Comparison of ENCODE assay signal across 8 cellular contexts in genomic region chr11:78022397-78023396, GRCh38. TPM values are rescaled to one million over a fixed set of nuclear protein-coding genes. Genes with fewer than 3 reads are reported as not detected.
DNase-seq lines count a peak whose midpoint lies in the region; ATAC-seq, FAIRE-seq and TF ChIP-seq lines count a peak whose summit lies in the region.

Gene KCTD14, minus strand, starts transcription at chr11:78023276. Its CDS starts 27 bp downstream, at chr11:78023249.

- H3K36me3 ChIP-seq in smooth muscle cell (ENCODE audit: low read depth) = no peaks in the 10 kb centered on the region

- H3K27me3 Mint-ChIP-seq in WTC11 (ENCODE audit: low read depth) = no peaks in the 10 kb centered on the region; the same call in 1 of the 2 replicates

- TF ChIP-seq CTCF in WTC11 (IDR thresholded peaks at IDR 0.05) = no peak
- no peak for TF ChIP-seq CTCF in smooth muscle cell (IDR thresholded peaks at IDR 0.05; ENCODE audit: borderline replicate concordance, insufficient read depth, poor library complexity, severe bottlenecking)

- 8% methylated on average over 37 of the region's 37 CpGs for WGBS in smooth muscle cell (ENCODE audit: low lambda C conversion rate)

- DNase-seq in HTR-8/SVneo (ENCODE audit: insufficient read length, low spot score) (peak; percentile 62), WTC11 (ENCODE audit: low spot score) (peak; percentile 72), hepatic stellate cell (ENCODE audit: low spot score) (peak; percentile 56), smooth muscle cell (lab: John Stamatoyannopoulos, UW; ENCODE audit: unreplicated experiment) (no peak), NCI-H2171 treated with DMSO at 0.1 percent for 48 hours (lab: John Stamatoyannopoulos, UW) (no peak)
- DNase-seq in activated CD4-positive, alpha-beta T cell treated with anti-CD3 and anti-CD28 coated beads, Interleukin-2, amount 50 U/mL, for 1 hour = no peak
- DNase-seq in activated CD4-positive, CD25-positive, alpha-beta regulatory T cell (lab: John Stamatoyannopoulos, UW) = no peak

- H3F3A ChIP-seq in smooth muscle cell (ENCODE audit: low read depth) = no peaks in the 10 kb centered on the region

- peak within 1 kb of the TSS; percentile 69 for H2AFZ ChIP-seq in smooth muscle cell (ENCODE audit: low read depth)

- ATAC-seq in WTC11 (peak; percentile 91), HG03460 (IDR thresholded peaks at IDR 0.05; ENCODE audit: unreplicated experiment) (no peak)

- H3K4me3 ChIP-seq in smooth muscle cell = peak within 1 kb of the TSS; percentile 53

- no peaks in the 10 kb centered on the region for H3K9me3 ChIP-seq in smooth muscle cell (replicated peaks; ENCODE audit: low read depth)

- H3K4me2 ChIP-seq in smooth muscle cell = peak within 1 kb of the TSS; percentile 89

- no peaks in the 10 kb centered on the region for H4K20me1 ChIP-seq in smooth muscle cell (ENCODE audit: low read depth)

- peaks cover 24% of the 10 kb centered on the region for H3K4me1 Mint-ChIP-seq in WTC11

- peak within 1 kb of the TSS; percentile 85 for H3K4me3 Mint-ChIP-seq in WTC11

- H3K36me3 Mint-ChIP-seq in WTC11 = no peaks in the 10 kb centered on the region

- peak within 1 kb of the TSS; percentile 86 for H3K27ac Mint-ChIP-seq in WTC11

- no peaks in the 10 kb centered on the region for H3K27me3 ChIP-seq in smooth muscle cell (ENCODE audit: low read depth)

- CTCF ChIA-PET in WTC11 (lab: Charles Lee) = interaction anchor here (0.9 to 1.8 kb wide), 4 partner anchors 17 to 28 kb away, joined by 3 to 4 read pairs (median 3); partner anchors contain the start of gene INTS4

- no peaks in the 10 kb centered on the region for H3K79me2 ChIP-seq in smooth muscle cell (ENCODE audit: low read depth)

- peak; percentile 69 for FAIRE-seq in HTR-8/SVneo (lab: Jason Lieb, UNC)

- H3K27ac ChIP-seq in smooth muscle cell (ENCODE audit: low read depth) = no peak within 1 kb of the TSS

- POLR2A ChIA-PET in WTC11 (lab: Charles Lee) = interaction anchor here (1.1 kb wide), 1 partner anchor 28 kb away, joined by 3 read pairs; no protein-coding TSS in a partner anchor

- H3K9ac ChIP-seq in smooth muscle cell (ENCODE audit: low read depth) = peak within 1 kb of the TSS; percentile 46

- H3K4me1 ChIP-seq in smooth muscle cell (ENCODE audit: low read depth) = peaks cover 5% of the 10 kb centered on the region

- peaks cover 2% of the 10 kb centered on the region for H3K9me3 Mint-ChIP-seq in WTC11

TF ChIP-seq in WTC11, 78 proteins besides CTCF, POLR2A, EP300 and RAD21 (continues in another document):
- TF ChIP-seq NR2C2 (CRISPR knock-in tag; IDR thresholded peaks at IDR 0.05) (no peak), TCF7 (CRISPR knock-in tag; IDR thresholded peaks at IDR 0.05; ENCODE audit: low read depth) (no peak), KAT7 (CRISPR knock-in tag; IDR thresholded peaks at IDR 0.05; ENCODE audit: borderline replicate concordance) (0 out of 2 replicates have a peak, but pooled peaks have one; percentile 25), SP1 (CRISPR knock-in tag; conservative IDR thresholded peaks at IDR 0.05) (peak; percentile 67; the same call in 1 of the 2 replicates), CREB1 (CRISPR knock-in tag; IDR thresholded peaks at IDR 0.05) (peak; percentile 69; the same call in 1 of the 2 replicates), PRDM15 (CRISPR knock-in tag; IDR thresholded peaks at IDR 0.05) (peak; percentile 87), ZNF425 (CRISPR knock-in tag; conservative IDR thresholded peaks at IDR 0.05) (no peak), E2F5 (CRISPR knock-in tag; IDR thresholded peaks at IDR 0.05) (peak; percentile 79), SMAD3 (CRISPR knock-in tag; IDR thresholded peaks at IDR 0.05; ENCODE audit: borderline replicate concordance) (0 out of 2 replicates have a peak, but pooled peaks have one; percentile 39), FOXP1 (CRISPR knock-in tag; IDR thresholded peaks at IDR 0.05; ENCODE audit: borderline replicate concordance) (peak; percentile 64), ESRRA (CRISPR knock-in tag; IDR thresholded peaks at IDR 0.05; ENCODE audit: borderline replicate concordance) (no peak), ZBTB43 (CRISPR knock-in tag; IDR thresholded peaks at IDR 0.05) (peak; percentile 24; the same call in 1 of the 2 replicates), NFE2L1 (CRISPR knock-in tag; IDR thresholded peaks at IDR 0.05) (peak; percentile 77), RORB (CRISPR knock-in tag; IDR thresholded peaks at IDR 0.05) (no peak), NFYB (CRISPR knock-in tag; conservative IDR thresholded peaks at IDR 0.05; ENCODE audit: low read depth) (0 out of 2 replicates have a peak, but pooled peaks have one; percentile 16), ETV6 (CRISPR knock-in tag; IDR thresholded peaks at IDR 0.05) (peak; percentile 88), ZNF121 (CRISPR knock-in tag; IDR thresholded peaks at IDR 0.05) (peak; percentile 83), CBFB (CRISPR knock-in tag; IDR thresholded peaks at IDR 0.05; ENCODE audit: low read depth) (peak; percentile 36; the same call in 1 of the 2 replicates), FOXK1 (CRISPR knock-in tag; IDR thresholded peaks at IDR 0.05) (peak; percentile 44)

RNA-seq across cellular contexts. Expression of gene KCTD14, which starts in this region (rescaled TPM):
- total RNA-seq in WTC11 (2021) (12.6 to 15.7 TPM (median 14.8 TPM) in 3 replicates), smooth muscle cell (0.45 and 1.5 TPM in 2 replicates)
- 1.7 and 4.6 TPM in 2 replicates for polyA plus RNA-seq in smooth muscle cell

Comparison
In these comparisons a context has a peak if more than half of its experiments do, and no peak if none do; other contexts are left out.
1. DNase-seq: peak in HTR-8/SVneo (single experiment), WTC11 (single experiment) and hepatic stellate cell (single experiment); none in smooth muscle cell (single experiment), activated CD4-positive, alpha-beta T cell treated with anti-CD3 and anti-CD28 coated beads, Interleukin-2, amount 50 U/mL, for 1 hour (single experiment), activated CD4-positive, CD25-positive, alpha-beta regulatory T cell (0 of 4) and NCI-H2171 treated with DMSO at 0.1 percent for 48 hours (single experiment).